ENCODE assay signal across 37 cellular contexts in the genomic region with DNA sequence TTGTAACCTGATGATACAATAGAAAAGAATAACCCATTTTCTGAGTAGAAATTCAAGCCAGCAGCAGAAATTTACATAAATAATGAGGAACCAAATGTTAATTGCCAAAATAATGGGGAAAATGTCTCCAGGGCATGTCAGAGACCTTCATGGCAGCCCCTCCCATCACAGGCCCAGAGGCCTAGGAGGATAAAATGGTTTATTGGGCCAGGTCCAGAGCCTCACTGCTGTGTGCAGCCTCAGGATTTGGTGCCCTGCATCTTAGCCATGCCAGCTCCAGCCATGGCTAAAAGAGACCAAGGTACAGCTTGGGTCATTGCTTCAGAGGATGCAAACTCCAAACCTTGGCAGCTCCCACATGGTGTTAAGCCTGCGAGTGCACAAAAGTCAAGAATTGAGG.
"Had no signal": no experiment of that assay in that cellular context is flagged by ENCODE, and none has a peak within 500 bp of the region (broad histone marks: within the 10 kb centered on the region; RNA-seq: fewer than 3 reads in every experiment).

No MANE protein-coding gene starts in this region.

- H3K27ac Mint-ChIP-seq: activated B cell treated with CpG ODN at 0.5 μM for 24 hours; activated CD4-positive, alpha-beta memory T cell treated with anti-CD3 and anti-CD28 coated beads for 36 hours; activated CD4-positive, alpha-beta T cell treated with anti-CD3 and anti-CD28 coated beads, Interleukin-2, amount 10 ng/mL, durations not matched to agents 24 days and 14 days; activated CD8-positive, alpha-beta T cell treated with anti-CD3 and anti-CD28 coated beads for 36 hours; activated naive CD4-positive, alpha-beta T cell treated with anti-CD3 and anti-CD28 coated beads for 36 hours; activated naive CD4-positive, alpha-beta T cell treated with anti-CD3 and anti-CD28 coated beads, Interleukin-2, amount 50 U/mL, for 72 hours; activated naive CD8-positive, alpha-beta T cell treated with anti-CD3 and anti-CD28 coated beads for 36 hours; activated T-cell treated with anti-CD3 and anti-CD28 coated beads, Interleukin-2, amount 50 U/mL, for 72 hours; activated T-helper 1 cell treated with anti-CD3 and anti-CD28 coated beads, Interleukin-12 subunit alpha, Interleukin-12 subunit beta, Interleukin-2, Interleukin-4 antibody, amounts not matched to agents 30 ng/mL and 10 ng/mL and 1 ng/mL, durations not matched to agents 14 hours and 24 hours and 36 hours; activated T-helper 17 cell treated with anti-CD3 and anti-CD28 coated beads, Interleukin-2, amount 50 U/mL, for 72 hours; T-helper 1 cell treated with Interleukin-12 subunit alpha and Interleukin-12 subunit beta and Interleukin-4 antibody, amounts not matched to agents 30 μg/mL and 1 μg/mL, for 36 hours; T-helper 2 cell treated with Interferon-gamma antibody and Interleukin-4, amounts not matched to agents 5 μg/mL and 100 μg/mL, for 36 hours had no signal

- ATAC-seq: activated CD8-positive, alpha-beta T cell treated with anti-CD3 and anti-CD28 coated beads for 36 hours; activated naive CD4-positive, alpha-beta T cell treated with anti-CD3 and anti-CD28 coated beads, Interleukin-2, amount 50 U/mL, for 72 hours; activated T-cell treated with anti-CD3 and anti-CD28 coated beads, Interleukin-2, amount 50 U/mL, for 4 hours; activated T-cell treated with anti-CD3 and anti-CD28 coated beads, Interleukin-2, amount 50 U/mL, for 72 hours; activated T-helper 17 cell treated with anti-CD3 and anti-CD28 coated beads, Interleukin-2, amount 50 U/mL, for 72 hours; body of pancreas had no signal

- H3K4me1 ChIP-seq: adrenal gland, body of pancreas, breast epithelium had no signal

- FAIRE-seq: astrocyte, TTC549 had no signal

- H3K27me3 Mint-ChIP-seq: activated B cell treated with CpG ODN at 0.5 μM for 24 hours; activated CD4-positive, alpha-beta memory T cell treated with anti-CD3 and anti-CD28 coated beads for 36 hours; activated CD4-positive, alpha-beta T cell treated with anti-CD3 and anti-CD28 coated beads, Interleukin-2, amount 10 ng/mL, durations not matched to agents 24 days and 14 days; activated CD8-positive, alpha-beta T cell treated with anti-CD3 and anti-CD28 coated beads for 36 hours; activated naive CD8-positive, alpha-beta T cell treated with anti-CD3 and anti-CD28 coated beads for 36 hours; activated T-helper 17 cell treated with anti-CD3 and anti-CD28 coated beads, Interleukin-2, amount 50 U/mL, for 72 hours had no signal

- H3K27me3 ChIP-seq: adrenal gland, body of pancreas, brain microvascular endothelial cell, breast epithelium had no signal

- H3K27ac ChIP-seq: adrenal gland, body of pancreas, brain microvascular endothelial cell, breast epithelium, VCaP had no signal

- H3K9me3 ChIP-seq: adrenal gland had no signal

- DNase-seq: activated B cell treated with CpG ODN at 0.5 μM for 24 hours; activated CD4-positive, alpha-beta memory T cell treated with anti-CD3 and anti-CD28 coated beads for 36 hours; activated CD4-positive, alpha-beta T cell treated with anti-CD3 and anti-CD28 coated beads for 4 hours; activated CD4-positive, alpha-beta T cell treated with anti-CD3 and anti-CD28 coated beads, Interleukin-2, amount 10 ng/mL, durations not matched to agents 24 days and 14 days; activated CD4-positive, alpha-beta T cell treated with anti-CD3 and anti-CD28 coated beads, Interleukin-2, amount 50 U/mL, for 1 hour; activated CD4-positive, alpha-beta T cell treated with anti-CD3 and anti-CD28 coated beads, Interleukin-2, amount 50 U/mL, for 4 hours; activated CD4-positive, CD25-positive, alpha-beta regulatory T cell treated with anti-CD3 and anti-CD28 coated beads, Interleukin-2, amount 50 U/mL, for 72 hours; activated CD8-positive, alpha-beta memory T cell treated with anti-CD3 and anti-CD28 coated beads, Interleukin-2, amount 50 U/mL, for 4 hours; activated CD8-positive, alpha-beta T cell treated with anti-CD3 and anti-CD28 coated beads for 36 hours; activated effector memory CD4-positive, alpha-beta T cell treated with anti-CD3 and anti-CD28 coated beads, Interleukin-2, amount 50 U/mL, for 16 hours; activated gamma-delta T cell treated with Interleukin-2 at 50 U/mL for 16 hours; activated naive CD4-positive, alpha-beta T cell; activated naive CD4-positive, alpha-beta T cell treated with anti-CD3 and anti-CD28 coated beads for 36 hours; activated naive CD4-positive, alpha-beta T cell treated with anti-CD3 and anti-CD28 coated beads, Interleukin-2, amount 50 U/mL, for 16 hours; activated naive CD8-positive, alpha-beta T cell treated with anti-CD3 and anti-CD28 coated beads for 36 hours; activated T-cell treated with anti-CD3 and anti-CD28 coated beads for 4 hours; activated T-cell treated with anti-CD3 and anti-CD28 coated beads, Interleukin-2, amount 50 U/mL, for 1 hour; activated T-cell treated with anti-CD3 and anti-CD28 coated beads, Interleukin-2, amount 50 U/mL, for 4 hours; activated T-cell treated with anti-CD3 and anti-CD28 coated beads, Interleukin-2, amount 50 U/mL, for 72 hours; adrenal gland; amniotic stem cell; aorta; body of pancreas; brain microvascular endothelial cell; central memory CD4-positive, alpha-beta T cell; T-helper 1 cell; T-helper 2 cell; T-helper 9 cell had no signal

- H3K4me3 ChIP-seq: adrenal gland, body of pancreas, breast epithelium had no signal

- H3K4me1 Mint-ChIP-seq: activated B cell treated with CpG ODN at 0.5 μM for 24 hours; activated CD4-positive, alpha-beta T cell treated with anti-CD3 and anti-CD28 coated beads, Interleukin-2, amount 10 ng/mL, durations not matched to agents 24 days and 14 days; activated naive CD8-positive, alpha-beta T cell treated with anti-CD3 and anti-CD28 coated beads for 36 hours; activated T-helper 17 cell treated with anti-CD3 and anti-CD28 coated beads, Interleukin-2, amount 50 U/mL, for 72 hours had no signal

- H3K36me3 Mint-ChIP-seq: activated CD4-positive, alpha-beta memory T cell treated with anti-CD3 and anti-CD28 coated beads for 36 hours; activated naive CD8-positive, alpha-beta T cell treated with anti-CD3 and anti-CD28 coated beads for 36 hours had no signal

- H3K36me3 ChIP-seq: adrenal gland, brain microvascular endothelial cell, breast epithelium had no signal

- H3K9me3 Mint-ChIP-seq: activated T-helper 17 cell treated with anti-CD3 and anti-CD28 coated beads, Interleukin-2, amount 50 U/mL, for 72 hours had no signal

- H3K4me3 Mint-ChIP-seq: activated B cell treated with CpG ODN at 0.5 μM for 24 hours; activated CD4-positive, alpha-beta memory T cell treated with anti-CD3 and anti-CD28 coated beads for 36 hours; activated CD4-positive, alpha-beta T cell treated with anti-CD3 and anti-CD28 coated beads, Interleukin-2, amount 10 ng/mL, durations not matched to agents 24 days and 14 days; activated CD8-positive, alpha-beta T cell treated with anti-CD3 and anti-CD28 coated beads for 36 hours; activated naive CD4-positive, alpha-beta T cell treated with anti-CD3 and anti-CD28 coated beads for 36 hours; activated naive CD8-positive, alpha-beta T cell treated with anti-CD3 and anti-CD28 coated beads for 36 hours; activated T-cell treated with anti-CD3 and anti-CD28 coated beads, Interleukin-2, amount 50 U/mL, for 4 hours; activated T-cell treated with anti-CD3 and anti-CD28 coated beads, Interleukin-2, amount 50 U/mL, for 72 hours; activated T-helper 1 cell treated with anti-CD3 and anti-CD28 coated beads, Interleukin-12 subunit alpha, Interleukin-12 subunit beta, Interleukin-2, Interleukin-4 antibody, amounts not matched to agents 30 ng/mL and 10 ng/mL and 1 ng/mL, durations not matched to agents 14 hours and 24 hours and 36 hours; activated T-helper 17 cell treated with anti-CD3 and anti-CD28 coated beads, Interleukin-2, amount 50 U/mL, for 72 hours; T-helper 1 cell treated with Interleukin-12 subunit alpha and Interleukin-12 subunit beta and Interleukin-4 antibody, amounts not matched to agents 30 μg/mL and 1 μg/mL, for 36 hours; T-helper 2 cell treated with Interferon-gamma antibody and Interleukin-4, amounts not matched to agents 5 μg/mL and 100 μg/mL, for 36 hours had no signal
